Comparison of ENCODE assay signal across 1 cellular context in genomic region chr16:56247018-56247417, GRCh38.
TF ChIP-seq lines count a peak whose summit lies in the region.

No MANE protein-coding gene starts in this region.

TF ChIP-seq in liver, 16 proteins besides CTCF, POLR2A, EP300 and RAD21 (continued from another document):
- TF ChIP-seq SP1 (IDR thresholded peaks at IDR 0.05) (no peak), EGR1 (IDR thresholded peaks at IDR 0.05; ENCODE audit: low read depth in 2 of 2) (no peak), ZBTB33 (IDR thresholded peaks at IDR 0.05) (no peak)
- TF ChIP-seq, protein P1, sequence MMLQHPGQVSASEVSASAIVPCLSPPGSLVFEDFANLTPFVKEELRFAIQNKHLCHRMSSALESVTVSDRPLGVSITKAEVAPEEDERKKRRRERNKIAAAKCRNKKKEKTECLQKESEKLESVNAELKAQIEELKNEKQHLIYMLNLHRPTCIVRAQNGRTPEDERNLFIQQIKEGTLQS (IDR thresholded peaks at IDR 0.05), result no peak
